8 cellular contexts compared by ENCODE assay signal in the genomic region with DNA sequence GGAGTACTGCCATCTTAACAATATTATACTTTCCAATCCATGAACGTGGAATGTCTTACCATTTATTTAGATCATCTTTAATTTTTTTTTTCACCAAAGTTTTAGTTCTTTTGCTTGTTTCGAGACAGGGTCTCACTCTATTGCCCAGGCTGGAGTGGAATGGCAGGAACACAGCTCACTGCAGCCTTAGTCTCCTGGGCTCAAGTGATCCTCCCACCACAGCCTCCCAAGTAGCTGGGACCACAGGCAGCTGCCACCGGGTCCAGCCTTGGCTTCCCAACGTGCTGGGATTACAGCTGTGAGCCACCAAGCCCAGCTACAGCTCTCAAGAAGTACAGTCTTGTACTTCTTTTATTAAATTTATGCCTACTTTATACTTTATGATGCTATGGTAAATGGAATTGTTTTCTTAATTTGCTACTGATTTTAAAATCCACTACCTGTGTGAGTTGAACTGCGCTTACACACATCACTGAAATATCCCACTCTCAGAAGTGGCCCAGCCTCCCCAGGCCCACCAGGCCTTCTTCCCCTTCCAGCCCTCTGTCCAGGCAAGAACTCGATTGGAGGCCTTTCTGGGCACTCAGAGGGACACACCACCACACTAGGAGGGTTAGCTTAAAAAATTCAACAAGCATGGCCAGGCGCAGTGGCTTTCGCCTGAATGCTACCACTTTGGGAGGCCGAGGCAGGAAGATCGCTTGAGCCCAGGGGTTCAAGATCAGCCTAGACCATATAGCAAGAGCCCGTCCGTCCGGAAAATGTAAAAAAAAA. TPM values are rescaled to one million over a fixed set of nuclear protein-coding genes. Genes with fewer than 3 reads are reported as not detected.
DNase-seq lines count a peak whose midpoint lies in the region; ATAC-seq, FAIRE-seq and TF ChIP-seq lines count a peak whose summit lies in the region.

No MANE protein-coding gene starts in this region.

- H3K27ac ChIP-seq in esophagus (ENCODE audit: low read depth in 2 of 2, low read length in 1 of 2) (peak overlapping the region in 1 of 2 donors; percentile 35), trophoblast cell (ENCODE audit: low read depth, low read length) (no peak overlapping the region)

- peak overlapping the region; percentile 2 for H3K18ac ChIP-seq in trophoblast cell (ENCODE audit: low read length)

- H3K27me3 ChIP-seq in esophagus (ENCODE audit: control insufficient read depth in 1 of 2, insufficient read depth in 2 of 2, low read length in 2 of 2), result no peaks in the 10 kb centered on the region
- no peaks in the 10 kb centered on the region for H3K27me3 ChIP-seq in trophoblast cell (ENCODE audit: insufficient read depth, low read length)

- no peak overlapping the region for H2AK5ac ChIP-seq in trophoblast cell (ENCODE audit: low read length)

- H3K79me2 ChIP-seq in trophoblast cell (ENCODE audit: control insufficient read depth, insufficient read depth, low read length, poor library complexity), result peaks cover 10% of the 10 kb centered on the region

- no peak for TF ChIP-seq CTCF in omental fat pad (IDR thresholded peaks at IDR 0.05)

- H4K91ac ChIP-seq in trophoblast cell (ENCODE audit: low read depth, low read length), result peak overlapping the region; percentile 10

- peak overlapping the region; percentile 64 for H3K9ac ChIP-seq in trophoblast cell (ENCODE audit: low read length)

- no peak overlapping the region for H2BK5ac ChIP-seq in trophoblast cell (ENCODE audit: low read depth, low read length, poor library complexity)

- peak overlapping the region; percentile 78 to 95 for H3K4me3 ChIP-seq in esophagus (ENCODE audit: low read depth in 1 of 2, low read length in 2 of 2)
- H3K4me3 ChIP-seq in trophoblast cell (ENCODE audit: low read depth, low read length), result peak overlapping the region; percentile 46

- no peak for FAIRE-seq in RCC 7860 (lab: Jason Lieb, UNC)

- H4K12ac ChIP-seq in trophoblast cell (ENCODE audit: low read depth, low read length), result peak overlapping the region; percentile 60

- peak overlapping the region; percentile 52 for H4K8ac ChIP-seq in trophoblast cell (ENCODE audit: low read depth, low read length)

- H3K4ac ChIP-seq in trophoblast cell (ENCODE audit: low read depth, low read length), result peak overlapping the region; percentile 43

- H3K36me3 ChIP-seq in esophagus (ENCODE audit: control insufficient read depth in 2 of 2, insufficient read depth in 2 of 2, low read length in 1 of 2) (peaks cover 0 to 8% of the 10 kb centered on the region in 2 donors), trophoblast cell (ENCODE audit: control insufficient read depth in 1 of 2, insufficient read depth in 2 of 2, low read length in 2 of 2) (peaks cover 0 to 2% of the 10 kb centered on the region in 2 experiments)

- H3K4me1 ChIP-seq in esophagus (ENCODE audit: control insufficient read depth in 2 of 2, insufficient read depth in 2 of 2, low read length in 1 of 2) (peaks cover 0 to 2% of the 10 kb centered on the region in 2 donors), trophoblast cell (ENCODE audit: control insufficient read depth in 1 of 2, insufficient read depth in 2 of 2, low read length in 2 of 2) (peaks cover 2 to 8% of the 10 kb centered on the region in 2 experiments)

- DNase-seq in EH (ENCODE audit: low read depth) (peak; percentile 35), RPMI7951 (ENCODE audit: low read depth) (peak; percentile 19), trophoblast cell (no peak), middle frontal gyrus (ENCODE audit: extremely low spot score, low spot score) (no peak), NAMALWA (ENCODE audit: low spot score) (no peak), omental fat pad (ENCODE audit: low spot score) (no peak), RCC 7860 (ENCODE audit: low spot score) (no peak)

- WGBS in esophagus, 2 donors, result 41 to 43% methylated on average over 13 of the region's 13 CpGs
- WGBS in trophoblast cell (ENCODE audit: extremely low coverage, insufficient coverage, insufficient read length), result no CpG with 5 or more reads among the region's 13 CpGs

- H2BK12ac ChIP-seq in trophoblast cell (ENCODE audit: low read length), result peak overlapping the region; percentile 27

- no peak for ATAC-seq in omental fat pad (ENCODE audit: low FRiP score)

- no peak overlapping the region for H2AFZ ChIP-seq in trophoblast cell (ENCODE audit: insufficient read depth, low read length, poor library complexity)

- peaks cover 14% of the 10 kb centered on the region for H3K79me1 ChIP-seq in trophoblast cell (ENCODE audit: low read length)

- no peak overlapping the region for H2BK120ac ChIP-seq in trophoblast cell (ENCODE audit: insufficient read depth, low read length, poor library complexity)

- H3K9me3 ChIP-seq in esophagus (ENCODE audit: control insufficient read depth in 2 of 2, insufficient read depth in 1 of 2, low read depth in 1 of 2, low read length in 1 of 2) (no peaks in the 10 kb centered on the region), trophoblast cell (ENCODE audit: insufficient read depth, low read depth, low read length) (peaks cover 2% of the 10 kb centered on the region)

- peak overlapping the region; percentile 60 for H3K4me2 ChIP-seq in trophoblast cell (ENCODE audit: low read length)

- peak overlapping the region; percentile 4 for H3K14ac ChIP-seq in trophoblast cell (ENCODE audit: low read length)

- H3K23ac ChIP-seq in trophoblast cell (ENCODE audit: low read length), result no peak overlapping the region

RNA-seq across cellular contexts. Expression of gene PGLS, which starts 1.0 kb away (rescaled TPM):
- total RNA-seq in RPMI7951 (2014; rRNA removed; shearing (Covaris generic)), result 52.7 and 66.8 TPM in 2 replicates
- 100 to 1,000 TPM in 1 of 2 donors, 10 to 100 TPM in 1; 90.6 to 119 TPM for polyA plus RNA-seq in esophagus
- polyA plus RNA-seq in trophoblast cell (2013), result 107 and 108 TPM in 2 replicates
- 10 to 100 TPM; 57.8 to 92.5 (median 69.0) TPM for total RNA-seq in omental fat pad

RNA-seq across cellular contexts. Expression of gene SLC27A1, which starts 40.1 kb away (rescaled TPM):
- total RNA-seq in RPMI7951 (2014; rRNA removed; shearing (Covaris generic)), result 7.9 and 8.7 TPM in 2 replicates
- polyA plus RNA-seq in esophagus, result 1 to 10 TPM; 5.4 to 8.7 TPM
- polyA plus RNA-seq in trophoblast cell (2013), result 4.7 and 5.0 TPM in 2 replicates
- 10 to 100 TPM; 26.6 to 52.8 (median 40.4) TPM for total RNA-seq in omental fat pad

RNA-seq across cellular contexts. Expression of gene COLGALT1, which starts 45.0 kb away (rescaled TPM):
- 90.8 and 101 TPM in 2 replicates for total RNA-seq in RPMI7951 (2014; rRNA removed; shearing (Covaris generic))
- 10 to 100 TPM; 23.6 to 24.8 TPM for polyA plus RNA-seq in esophagus
- polyA plus RNA-seq in trophoblast cell (2013), result 61.9 and 62.0 TPM in 2 replicates
- 100 to 1,000 TPM in 3 of 4 donors, 10 to 100 TPM in 1; 70.0 to 141 (median 115) TPM for total RNA-seq in omental fat pad

RNA-seq across cellular contexts. Expression of gene NXNL1, which starts 49.7 kb away (rescaled TPM):
- not detected in 2 replicates for total RNA-seq in RPMI7951 (2014; rRNA removed; shearing (Covaris generic))
- not detected for polyA plus RNA-seq in esophagus
- polyA plus RNA-seq in trophoblast cell (2013), result not detected in 2 replicates
- not detected for total RNA-seq in omental fat pad

Comparison
In these comparisons a context has a peak if more than half of its experiments do, and no peak if none do; other contexts are left out.
1. DNase-seq: peak in EH (single experiment) and RPMI7951 (single experiment); none in trophoblast cell (0 of 2), middle frontal gyrus (single experiment), NAMALWA (single experiment), omental fat pad (single experiment) and RCC 7860 (single experiment).